ENCODE assay signal across 8 cellular contexts in the genomic region with DNA sequence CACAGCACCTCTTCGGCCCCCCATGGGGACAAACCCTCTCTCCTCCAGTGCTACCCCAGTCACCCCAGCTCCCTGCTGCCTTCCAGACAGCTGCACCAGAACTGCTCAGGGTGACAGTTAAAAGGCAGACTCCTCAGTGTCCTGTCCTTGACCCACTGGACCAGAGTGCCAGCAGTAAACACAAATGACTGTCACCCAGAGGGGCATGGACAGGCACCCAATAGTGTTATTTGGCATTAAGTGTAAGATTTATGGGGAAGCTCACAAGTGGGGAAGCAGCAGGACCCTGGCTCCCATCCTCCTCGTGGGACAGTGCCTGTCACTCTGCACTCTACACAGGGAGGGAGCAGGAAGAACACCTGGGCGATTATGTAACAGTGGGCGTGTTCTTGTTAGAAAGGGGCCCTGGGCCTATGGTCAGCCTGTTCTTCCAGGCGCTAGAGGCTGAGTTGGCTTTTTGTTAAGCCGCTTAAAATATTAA. TPM values are rescaled to one million over a fixed set of nuclear protein-coding genes. Genes with fewer than 3 reads are reported as not detected.
DNase-seq lines count a peak whose midpoint lies in the region; ATAC-seq and TF ChIP-seq lines count a peak whose summit lies in the region.

No MANE protein-coding gene starts in this region.

- H3K9me3 Mint-ChIP-seq in stimulated activated memory B cell treated with anti-CD40 and anti-IgM and Interleukin-4, amounts not matched to agents 10 μg/mL and 1 μg/mL and 100 μg/mL, for 72 hours, result no peaks in the 10 kb centered on the region

- intact Hi-C loops in esophagus muscularis mucosa (cut with DNase I), result loop anchor here (10.0 kb wide), 3 partner anchors 93 to 353 kb away; a partner anchor contains a TSS

- no peaks in the 10 kb centered on the region for H3K9me3 ChIP-seq in esophagus muscularis mucosa

- peaks cover 75 to 96% (median 94%) of the 10 kb centered on the region in 4 donors for H3K4me1 ChIP-seq in esophagus muscularis mucosa

- DNase-seq in NCI-H748 (lab: John Stamatoyannopoulos, UW; ENCODE audit: unreplicated experiment) (peak; percentile 39), NCI-H748 treated with DMSO at 0.1 percent for 48 hours (lab: John Stamatoyannopoulos, UW) (no peak), RKO (ENCODE audit: low spot score) (peak; percentile 35), esophagus muscularis mucosa (ENCODE audit: extremely low spot score) (no peak), GM19238 (ENCODE audit: insufficient read length, low spot score) (no peak), GDM1 (lab: John Stamatoyannopoulos, UW) (no peak), NCI-H2081 treated with DMSO at 0.1 percent for 48 hours (lab: John Stamatoyannopoulos, UW) (no peak)

- peaks cover 95% of the 10 kb centered on the region for H3K4me1 Mint-ChIP-seq in stimulated activated memory B cell treated with anti-CD40 and anti-IgM and Interleukin-4, amounts not matched to agents 10 μg/mL and 1 μg/mL and 100 μg/mL, for 72 hours

- TF ChIP-seq POLR2A in esophagus muscularis mucosa (IDR thresholded peaks at IDR 0.05; ENCODE audit: low read depth), result no peak

- H3K27me3 ChIP-seq in esophagus muscularis mucosa, result no peaks in the 10 kb centered on the region

- H3K27me3 Mint-ChIP-seq in stimulated activated memory B cell treated with anti-CD40 and anti-IgM and Interleukin-4, amounts not matched to agents 10 μg/mL and 1 μg/mL and 100 μg/mL, for 72 hours, result no peaks in the 10 kb centered on the region

- ATAC-seq in stimulated activated memory B cell treated with anti-CD40 and anti-IgM and Interleukin-4, amounts not matched to agents 10 μg/mL and 1 μg/mL and 100 μg/mL, for 72 hours, result no peak

- H3K27ac Mint-ChIP-seq in stimulated activated memory B cell treated with anti-CD40 and anti-IgM and Interleukin-4, amounts not matched to agents 10 μg/mL and 1 μg/mL and 100 μg/mL, for 72 hours, result peak overlapping the region; percentile 91

- TF ChIP-seq CTCF in esophagus muscularis mucosa (IDR thresholded peaks at IDR 0.05), result no peak

- no peak overlapping the region for H3K4me3 Mint-ChIP-seq in stimulated activated memory B cell treated with anti-CD40 and anti-IgM and Interleukin-4, amounts not matched to agents 10 μg/mL and 1 μg/mL and 100 μg/mL, for 72 hours

- 54% methylated on average over 6 of the region's 6 CpGs for WGBS in esophagus muscularis mucosa

- peaks cover 7 to 65% (median 52%) of the 10 kb centered on the region in 4 donors for H3K36me3 ChIP-seq in esophagus muscularis mucosa

- peaks cover 71% of the 10 kb centered on the region for H3K36me3 Mint-ChIP-seq in stimulated activated memory B cell treated with anti-CD40 and anti-IgM and Interleukin-4, amounts not matched to agents 10 μg/mL and 1 μg/mL and 100 μg/mL, for 72 hours

- no peak for TF ChIP-seq EP300 in esophagus muscularis mucosa (IDR thresholded peaks at IDR 0.05)

- no peak overlapping the region for H3K4me3 ChIP-seq in esophagus muscularis mucosa

- H3K27ac ChIP-seq in esophagus muscularis mucosa (replicated peaks in 1 of 4), result peak overlapping the region; percentile 65 to 99 (median 82)

RNA-seq across cellular contexts. Expression of a gene that starts 5.0 kb away (rescaled TPM):
- 100 to 1,000 TPM; 158 to 202 (median 177) TPM for total RNA-seq in esophagus muscularis mucosa

RNA-seq across cellular contexts. Expression of a gene that starts 7.2 kb away (rescaled TPM):
- 100 to 1,000 TPM; 516 to 895 (median 721) TPM for total RNA-seq in esophagus muscularis mucosa

RNA-seq across cellular contexts. Expression of a gene that starts 25.4 kb away (rescaled TPM):
- total RNA-seq in esophagus muscularis mucosa, result 10 to 100 TPM; 19.7 to 21.7 (median 20.9) TPM

RNA-seq across cellular contexts. Expression of a gene that starts 43.0 kb away (rescaled TPM):
- total RNA-seq in esophagus muscularis mucosa, result under 1 TPM in 3 of 4 donors, not detected in 1; under 0.01 to 0.39 (median 0.33) TPM

Comparison
In these comparisons a context has a peak if more than half of its experiments do, and no peak if none do; other contexts are left out.
1. DNase-seq: peak in NCI-H748 (single experiment) and RKO (single experiment); none in NCI-H748 treated with DMSO at 0.1 percent for 48 hours (single experiment), esophagus muscularis mucosa (single experiment), GM19238 (single experiment), GDM1 (single experiment) and NCI-H2081 treated with DMSO at 0.1 percent for 48 hours (single experiment).